15 cellular contexts compared by ENCODE assay signal in genomic region chr3:16130066-16130465, GRCh38.
A peak's percentile ranks its signal among the peaks of the same experiment; 100 is the strongest.
DNase-seq lines count a peak whose midpoint lies in the region; ATAC-seq and FAIRE-seq lines count a peak whose summit lies in the region.
"Had no signal": no experiment of that assay in that cellular context is flagged by ENCODE, and none has a peak within 500 bp of the region (broad histone marks: within the 10 kb centered on the region; RNA-seq: fewer than 3 reads in every experiment).

No MANE protein-coding gene starts in this region.

- FAIRE-seq in RCC 7860 (lab: Jason Lieb, UNC) = no peak

- no peak for ATAC-seq in GM19328 (IDR thresholded peaks at IDR 0.05; ENCODE audit: unreplicated experiment)
- ATAC-seq: left lobe of liver, T-helper 17 cell had no signal

- DNase-seq in AG08396 (ENCODE audit: low spot score) (peak; percentile 65), RCC 7860 (ENCODE audit: low spot score) (peak; percentile 63), fibroblast of gingiva (ENCODE audit: low read depth) (peak; percentile 98), non-pigmented ciliary epithelial cell (ENCODE audit: low read depth) (peak; percentile 79), SW480 (ENCODE audit: low spot score) (no peak), NCI-H128 (lab: John Stamatoyannopoulos, UW; ENCODE audit: unreplicated experiment) (no peak), Kasumi-1 (lab: John Stamatoyannopoulos, UW) (no peak)
- DNase-seq: activated CD4-positive, alpha-beta memory T cell treated with anti-CD3 and anti-CD28 coated beads, Interleukin-2, amount 10 ng/mL, durations not matched to agents 7 days and 5 days; activated gamma-delta T cell; colonic mucosa; glutamatergic neuron; NCI-H2171 treated with DMSO at 0.1 percent for 48 hours; T-helper 17 cell had no signal

Comparison
In these comparisons a context has a peak if more than half of its experiments do, and no peak if none do; other contexts are left out.
1. DNase-seq: peak in AG08396 (single experiment), RCC 7860 (single experiment), fibroblast of gingiva (single experiment) and non-pigmented ciliary epithelial cell (single experiment); none in SW480 (single experiment), NCI-H128 (single experiment) and Kasumi-1 (0 of 2).